9 cellular contexts compared by ENCODE assay signal in genomic region chr1:45493116-45493697, GRCh38. TPM values are rescaled to one million over a fixed set of nuclear protein-coding genes. Genes with fewer than 3 reads are reported as not detected.
DNase-seq lines count a peak whose midpoint lies in the region; ATAC-seq and TF ChIP-seq lines count a peak whose summit lies in the region.
"Had no signal": no experiment of that assay in that cellular context is flagged by ENCODE, and none has a peak within 500 bp of the region (broad histone marks: within the 10 kb centered on the region; RNA-seq: fewer than 3 reads in every experiment).

No MANE protein-coding gene starts in this region.

- H3K9me3 ChIP-seq in A673 (ENCODE audit: low read depth, low read length, poor library complexity, severe bottlenecking) (no peaks in the 10 kb centered on the region), aorta (ENCODE audit: control insufficient read depth, low read length) (no peaks in the 10 kb centered on the region)
- no peaks in the 10 kb centered on the region for H3K9me3 ChIP-seq in naive thymus-derived CD4-positive, alpha-beta T cell (ENCODE audit: control insufficient read depth in 2 of 3, low read length in 3 of 3)
- H3K9me3 ChIP-seq: mucosa of descending colon had no signal

- H3K4me3 ChIP-seq in A673 (ENCODE audit: low read depth, low read length, poor library complexity, severe bottlenecking) (no peak overlapping the region), dorsolateral prefrontal cortex (no peak overlapping the region), aorta (ENCODE audit: low read length in 2 of 2) (no peak overlapping the region)
- H3K4me3 ChIP-seq in naive thymus-derived CD4-positive, alpha-beta T cell (ENCODE audit: low read length): no peak overlapping the region
- H3K4me3 ChIP-seq: mucosa of descending colon had no signal

- no peak overlapping the region for H3K27ac Mint-ChIP-seq in WTC11
- peak overlapping the region in 4 of 9 donors; percentile 5 to 69 (median 46) for H3K27ac Mint-ChIP-seq in naive thymus-derived CD4-positive, alpha-beta T cell
- no peak overlapping the region for H3K27ac Mint-ChIP-seq in activated T-helper 17 cell treated with anti-CD3 and anti-CD28 coated beads, Interleukin-2, amount 50 U/mL, for 72 hours

- ATAC-seq in WTC11: no peak
- ATAC-seq in naive thymus-derived CD4-positive, alpha-beta T cell: no peak
- no peak for ATAC-seq in aorta (ENCODE audit: low FRiP score)
- ATAC-seq in activated T-helper 17 cell treated with anti-CD3 and anti-CD28 coated beads, Interleukin-2, amount 50 U/mL, for 72 hours (replicated peaks): no peak
- ATAC-seq: mucosa of descending colon had no signal

- H3K36me3 Mint-ChIP-seq in WTC11: peaks cover 10% of the 10 kb centered on the region
- H3K36me3 Mint-ChIP-seq in naive thymus-derived CD4-positive, alpha-beta T cell: peaks cover 0 to 5% (median 2%) of the 10 kb centered on the region in 5 donors
- H3K36me3 Mint-ChIP-seq in activated T-helper 17 cell treated with anti-CD3 and anti-CD28 coated beads, Interleukin-2, amount 50 U/mL, for 72 hours (ENCODE audit: low read depth): no peaks in the 10 kb centered on the region

- WGBS in aorta, 2 donors: 72 to 92% methylated on average over 2 of the region's 2 CpGs

- BruUV-seq in A673 (replicated peaks; lab: Mats Ljungman, UMichigan): no TSS peak

- H3K36me3 ChIP-seq in A673 (ENCODE audit: insufficient read depth, low read length, poor library complexity, severe bottlenecking) (no peaks in the 10 kb centered on the region), aorta (ENCODE audit: control insufficient read depth in 1 of 2, insufficient read depth in 2 of 2, low read length in 1 of 2) (no peaks in the 10 kb centered on the region)
- no peaks in the 10 kb centered on the region for H3K36me3 ChIP-seq in naive thymus-derived CD4-positive, alpha-beta T cell (ENCODE audit: control insufficient read depth in 2 of 3, insufficient read depth in 3 of 3, low read length in 3 of 3)

- CTCF ChIA-PET in A673 (lab: Charles Lee) (interaction anchor here (0.7 to 3.1 kb wide), 5 partner anchors 20 to 479 kb away, joined by 3 to 22 read pairs (median 4); no protein-coding TSS in a partner anchor), WTC11 (lab: Charles Lee) (interaction anchor here (0.5 to 8.3 kb wide), 26 partner anchors 8 to 700 kb away, joined by 3 to 170 read pairs (median 3); partner anchors contain the start of genes AKR1A1, MUTYH, TOE1 and UROD)
- CTCF ChIA-PET in naive thymus-derived CD4-positive, alpha-beta T cell (lab: Charles Lee): interaction anchor here (0.6 to 7.6 kb wide), 30 partner anchors 8 to 779 kb away, joined by 3 to 94 read pairs (median 4); partner anchors contain the start of genes CCDC163, HECTD3, MMACHC and MUTYH

- H3K4me3 Mint-ChIP-seq in WTC11: no peak overlapping the region
- peak overlapping the region in 6 of 10 donors; percentile 8 to 72 (median 29) for H3K4me3 Mint-ChIP-seq in naive thymus-derived CD4-positive, alpha-beta T cell
- H3K4me3 Mint-ChIP-seq in activated T-helper 17 cell treated with anti-CD3 and anti-CD28 coated beads, Interleukin-2, amount 50 U/mL, for 72 hours: no peak overlapping the region

- TF ChIP-seq CTCF in A673 (conservative IDR thresholded peaks at IDR 0.05; ENCODE audit: low read depth, low read length) (peak; percentile 65), WTC11 (IDR thresholded peaks at IDR 0.05) (no peak; the same call in 1 of the 2 replicates), dorsolateral prefrontal cortex (IDR thresholded peaks at IDR 0.05 in 54 of 56, conservative IDR thresholded peaks at IDR 0.05 in 2 of 56; ENCODE audit: low read depth in 1 of 56, partially characterized antibody in 56 of 56) (peak; percentile 52 to 89 (median 76))

- H3K27me3 Mint-ChIP-seq in WTC11 (ENCODE audit: low read depth): no peaks in the 10 kb centered on the region
- H3K27me3 Mint-ChIP-seq in naive thymus-derived CD4-positive, alpha-beta T cell: peaks cover 0 to 4% (median 0%) of the 10 kb centered on the region in 5 donors
- no peaks in the 10 kb centered on the region for H3K27me3 Mint-ChIP-seq in activated T-helper 17 cell treated with anti-CD3 and anti-CD28 coated beads, Interleukin-2, amount 50 U/mL, for 72 hours

- H3K4me1 ChIP-seq in A673 (ENCODE audit: insufficient read depth, low read length, poor library complexity, severe bottlenecking) (peaks cover 3% of the 10 kb centered on the region), aorta (ENCODE audit: control insufficient read depth in 1 of 2, insufficient read depth in 2 of 2, low read length in 2 of 2) (no peaks in the 10 kb centered on the region)
- H3K4me1 ChIP-seq in naive thymus-derived CD4-positive, alpha-beta T cell (ENCODE audit: control insufficient read depth in 2 of 2, insufficient read depth in 2 of 2, low read length in 2 of 2): peaks cover 9% of the 10 kb centered on the region in 2 donors

- H3K9me3 Mint-ChIP-seq in WTC11: peaks cover 6% of the 10 kb centered on the region
- no peaks in the 10 kb centered on the region for H3K9me3 Mint-ChIP-seq in naive thymus-derived CD4-positive, alpha-beta T cell
- H3K9me3 Mint-ChIP-seq in activated T-helper 17 cell treated with anti-CD3 and anti-CD28 coated beads, Interleukin-2, amount 50 U/mL, for 72 hours: no peaks in the 10 kb centered on the region

- H3K27me3 ChIP-seq in A673 (replicated peaks; ENCODE audit: insufficient read depth, low read depth, low read length, poor library complexity) (peaks cover 16% of the 10 kb centered on the region), dorsolateral prefrontal cortex (no peaks in the 10 kb centered on the region), aorta (ENCODE audit: control insufficient read depth in 1 of 2, insufficient read depth in 2 of 2, low read length in 1 of 2) (no peaks in the 10 kb centered on the region)
- H3K27me3 ChIP-seq in naive thymus-derived CD4-positive, alpha-beta T cell (ENCODE audit: control insufficient read depth in 2 of 2, insufficient read depth in 2 of 2, low read length in 2 of 2): no peaks in the 10 kb centered on the region

- intact Hi-C loops in A673 (cut with micrococcal nuclease; ENCODE audit: unreplicated experiment): loop anchor here (1.0 to 5.0 kb wide), 4 partner anchors 133 to 479 kb away; partner anchors contain the start of genes MUTYH and TOE1
- intact Hi-C loops in dorsolateral prefrontal cortex (cut with DNase I): loop anchor here (1.0 to 10.0 kb wide), 6 partner anchors 81 to 481 kb away; partner anchors contain the start of genes HECTD3 (in 1 of the 2), MUTYH (in 1 of the 2), TOE1 (in 1 of the 2) and UROD (in 1 of the 2)
- intact Hi-C loops in naive thymus-derived CD4-positive, alpha-beta T cell (cut with micrococcal nuclease): loop anchor here (1.0 to 10.0 kb wide), 7 partner anchors 133 to 688 kb away; partner anchors contain the start of genes BTBD19 (in 2 of the 2), DYNLT4 (in 2 of the 2), PLK3 (in 2 of the 2) and IPP (in 1 of the 2)
- intact Hi-C loops in aorta (cut with DNase I): loop anchor here (2.0 to 10.0 kb wide), 3 partner anchors 132 to 478 kb away; partner anchors contain the start of genes HECTD3 (in 1 of the 2) and UROD (in 1 of the 2)

- POLR2A ChIA-PET in A673 (lab: Charles Lee; ENCODE audit: low non-redundant PET) (no interaction called here), WTC11 (lab: Charles Lee) (interaction anchor here (0.6 to 1.8 kb wide), 6 partner anchors 29 to 642 kb away, joined by 3 to 6 read pairs (median 3); partner anchors contain the start of genes HPDL, PRDX1 and TOE1)
- POLR2A ChIA-PET in naive thymus-derived CD4-positive, alpha-beta T cell (lab: Charles Lee): interaction anchor here (0.8 to 5.5 kb wide), 8 partner anchors 28 to 480 kb away, joined by 3 to 45 read pairs (median 7); partner anchors contain the start of genes GPBP1L1, HECTD3, MUTYH and PRDX1

- DNase-seq in A673 (ENCODE audit: low spot score) (peak; percentile 59), GM03348 (ENCODE audit: low spot score) (peak; percentile 48), NCI-H2029 (lab: John Stamatoyannopoulos, UW) (peak; percentile 69), WTC11 (ENCODE audit: low spot score) (peak; percentile 45), dorsolateral prefrontal cortex (peak in 3 of 10 donors; percentile 51 to 65 (median 57)), aorta (no peak)
- peak in 8 of 9 donors; percentile 39 to 64 (median 52) for DNase-seq in naive thymus-derived CD4-positive, alpha-beta T cell

- H3K4me1 Mint-ChIP-seq in WTC11: peaks cover 5% of the 10 kb centered on the region; the same call in 1 of the 2 replicates
- H3K4me1 Mint-ChIP-seq in naive thymus-derived CD4-positive, alpha-beta T cell: peaks cover 5 to 15% (median 11%) of the 10 kb centered on the region in 7 donors
- peaks cover 12% of the 10 kb centered on the region for H3K4me1 Mint-ChIP-seq in activated T-helper 17 cell treated with anti-CD3 and anti-CD28 coated beads, Interleukin-2, amount 50 U/mL, for 72 hours

- H3K27ac ChIP-seq in A673 (ENCODE audit: low read depth, low read length, poor library complexity, severe bottlenecking) (no peak overlapping the region), dorsolateral prefrontal cortex (peak overlapping the region in 26 of 59 donors; percentile 0 to 76 (median 40)), aorta (ENCODE audit: low read depth in 1 of 2, low read length in 2 of 2) (no peak overlapping the region)
- no peak overlapping the region for H3K27ac ChIP-seq in naive thymus-derived CD4-positive, alpha-beta T cell (ENCODE audit: low read depth, low read length)

RNA-seq across cellular contexts. Expression of gene TESK2, which starts 2.2 kb away (rescaled TPM):
- total RNA-seq in A673 (2021) (0.75 and 2.7 TPM in 2 replicates), WTC11 (2021) (13.1 to 14.2 TPM (median 13.3 TPM) in 3 replicates), dorsolateral prefrontal cortex (10 to 100 TPM in 73 of 120 experiments, 1 to 10 TPM in 47; 4.1 to 32.6 (median 11.2) TPM), aorta (1 to 10 TPM; 5.2 to 8.1 TPM)
- 1 to 10 TPM; 3.3 to 8.9 (median 7.4) TPM for total RNA-seq in naive thymus-derived CD4-positive, alpha-beta T cell
- polyA plus RNA-seq in naive thymus-derived CD4-positive, alpha-beta T cell: 1 to 10 TPM; 3.5 to 5.0 TPM
- polyA plus RNA-seq in aorta: 1 to 10 TPM; 3.8 to 4.9 TPM
- total RNA-seq in activated T-helper 17 cell treated with anti-CD3 and anti-CD28 coated beads, Interleukin-2, amount 50 U/mL, for 72 hours: 1 to 10 TPM; 2.7 to 8.9 TPM

RNA-seq across cellular contexts. Expression of gene CCDC163, which starts 6.7 kb away (rescaled TPM):
- total RNA-seq in A673 (2021) (2.3 and 2.5 TPM in 2 replicates), WTC11 (2021) (1.9 to 3.6 TPM (median 2.1 TPM) in 3 replicates), dorsolateral prefrontal cortex (10 to 100 TPM in 20 of 120 experiments, 1 to 10 TPM in 100; 2.0 to 15.0 (median 6.0) TPM), aorta (1 to 10 TPM; 1.6 to 2.1 TPM)
- 1 to 10 TPM; 1.6 to 4.4 (median 3.7) TPM for total RNA-seq in naive thymus-derived CD4-positive, alpha-beta T cell
- polyA plus RNA-seq in naive thymus-derived CD4-positive, alpha-beta T cell: 1 to 10 TPM; 5.2 to 8.9 TPM
- 1 to 10 TPM; 2.9 to 3.0 TPM for polyA plus RNA-seq in aorta
- total RNA-seq in activated T-helper 17 cell treated with anti-CD3 and anti-CD28 coated beads, Interleukin-2, amount 50 U/mL, for 72 hours: 1 to 10 TPM; 3.4 TPM

RNA-seq across cellular contexts. Expression of gene MMACHC, which starts 6.9 kb away (rescaled TPM):
- total RNA-seq in A673 (2021) (14.4 and 16.2 TPM in 2 replicates), WTC11 (2021) (8.4 to 10.1 TPM (median 8.5 TPM) in 3 replicates), dorsolateral prefrontal cortex (10 to 100 TPM in 66 of 120 experiments, 1 to 10 TPM in 54; 6.1 to 20.4 (median 10.3) TPM), aorta (1 to 10 TPM; 2.1 to 2.9 TPM)
- 1 to 10 TPM; 2.1 to 6.3 (median 4.9) TPM for total RNA-seq in naive thymus-derived CD4-positive, alpha-beta T cell
- 1 to 10 TPM in 1 of 2 donors, under 1 TPM in 1; 0.58 to 2.1 TPM for polyA plus RNA-seq in naive thymus-derived CD4-positive, alpha-beta T cell
- polyA plus RNA-seq in aorta: 1 to 10 TPM in 1 of 2 donors, under 1 TPM in 1; 0.63 to 1.0 TPM
- 1 to 10 TPM; 3.7 to 4.9 TPM for total RNA-seq in activated T-helper 17 cell treated with anti-CD3 and anti-CD28 coated beads, Interleukin-2, amount 50 U/mL, for 72 hours

RNA-seq across cellular contexts. Expression of gene PRDX1, which starts 28.5 kb away (rescaled TPM):
- total RNA-seq in A673 (2021): 947 and 1,108 TPM in 2 replicates
- total RNA-seq in WTC11 (2021): 1,102 to 1,197 TPM (median 1,130 TPM) in 3 replicates
- 100 to 1,000 TPM; 252 to 454 (median 339) TPM for total RNA-seq in dorsolateral prefrontal cortex
- total RNA-seq in naive thymus-derived CD4-positive, alpha-beta T cell: 100 to 1,000 TPM in 2 of 5 experiments, 10 to 100 TPM in 3; 28.8 to 369 (median 96.3) TPM
- 100 to 1,000 TPM; 200 to 203 TPM for polyA plus RNA-seq in naive thymus-derived CD4-positive, alpha-beta T cell
- total RNA-seq in aorta: 100 to 1,000 TPM; 279 to 286 TPM
- polyA plus RNA-seq in aorta: 100 to 1,000 TPM; 429 to 441 TPM
- total RNA-seq in activated T-helper 17 cell treated with anti-CD3 and anti-CD28 coated beads, Interleukin-2, amount 50 U/mL, for 72 hours: 100 to 1,000 TPM; 344 to 571 TPM

RNA-seq across cellular contexts. Expression of gene AKR1A1, which starts 57.4 kb away (rescaled TPM):
- total RNA-seq in A673 (2021) (183 and 189 TPM in 2 replicates), WTC11 (2021) (338 to 380 TPM (median 371 TPM) in 3 replicates), dorsolateral prefrontal cortex (100 to 1,000 TPM in 1 of 120 experiments, 10 to 100 TPM in 119; 34.4 to 104 (median 68.7) TPM), aorta (100 to 1,000 TPM; 102 to 116 TPM)
- 100 to 1,000 TPM in 1 of 5 experiments, 10 to 100 TPM in 4; 47.5 to 155 (median 69.3) TPM for total RNA-seq in naive thymus-derived CD4-positive, alpha-beta T cell
- 10 to 100 TPM; 81.2 to 92.6 TPM for polyA plus RNA-seq in naive thymus-derived CD4-positive, alpha-beta T cell
- 100 to 1,000 TPM; 140 TPM for polyA plus RNA-seq in aorta
- total RNA-seq in activated T-helper 17 cell treated with anti-CD3 and anti-CD28 coated beads, Interleukin-2, amount 50 U/mL, for 72 hours: 100 to 1,000 TPM; 121 to 151 TPM

Comparison
In these comparisons a context has a peak if more than half of its experiments do, and no peak if none do; other contexts are left out.
1. DNase-seq: peak in A673 (single experiment), GM03348 (single experiment), NCI-H2029 (single experiment), WTC11 (single experiment) and naive thymus-derived CD4-positive, alpha-beta T cell (8 of 9); none in aorta (0 of 2).
2. H3K4me3 Mint-ChIP-seq: peak in naive thymus-derived CD4-positive, alpha-beta T cell (6 of 10); none in WTC11 (single experiment) and activated T-helper 17 cell treated with anti-CD3 and anti-CD28 coated beads, Interleukin-2, amount 50 U/mL, for 72 hours (single experiment).